ENCODE assay signal across 19 cellular contexts in genomic region chr12:16568873-16569272, GRCh38. TPM values are rescaled to one million over a fixed set of nuclear protein-coding genes. Genes with fewer than 3 reads are reported as not detected.
A peak's percentile ranks its signal among the peaks of the same experiment; 100 is the strongest.
DNase-seq lines count a peak whose midpoint lies in the region; ATAC-seq, FAIRE-seq and TF ChIP-seq lines count a peak whose summit lies in the region.
"Had no signal": no experiment of that assay in that cellular context is flagged by ENCODE, and none has a peak within 500 bp of the region (broad histone marks: within the 10 kb centered on the region; RNA-seq: fewer than 3 reads in every experiment).

No MANE protein-coding gene starts in this region.

- FAIRE-seq in endothelial cell of umbilical vein (lab: Jason Lieb, UNC): peak; percentile 80
- FAIRE-seq: HTR-8/SVneo had no signal

- peak overlapping the region; percentile 46 for H3K4me2 ChIP-seq in endothelial cell of umbilical vein (ENCODE audit: insufficient read depth, low read length)

- dilution Hi-C loops in endothelial cell of umbilical vein (cut with MboI; ENCODE audit: extremely low pct_ligation_motif_present, low sequenced_read_pairs): no loop called here

- no peak overlapping the region for H3K4me3 Mint-ChIP-seq in activated naive CD8-positive, alpha-beta T cell treated with anti-CD3 and anti-CD28 coated beads for 36 hours
- H3K4me3 Mint-ChIP-seq in Calu3 (ENCODE audit: low read depth, unreplicated experiment): no peak overlapping the region
- H3K4me3 Mint-ChIP-seq: immature natural killer cell; stimulated activated naive B cell treated with anti-CD40 and anti-IgM and Interleukin-4, amounts not matched to agents 10 μg/mL and 1 μg/mL and 100 μg/mL, for 72 hours had no signal

- H3K36me3 Mint-ChIP-seq in activated naive CD8-positive, alpha-beta T cell treated with anti-CD3 and anti-CD28 coated beads for 36 hours: no peaks in the 10 kb centered on the region
- no peaks in the 10 kb centered on the region for H3K36me3 Mint-ChIP-seq in Calu3 (ENCODE audit: insufficient read depth, unreplicated experiment)
- H3K36me3 Mint-ChIP-seq: immature natural killer cell; stimulated activated naive B cell treated with anti-CD40 and anti-IgM and Interleukin-4, amounts not matched to agents 10 μg/mL and 1 μg/mL and 100 μg/mL, for 72 hours had no signal

- no peaks in the 10 kb centered on the region for H4K20me1 ChIP-seq in endothelial cell of umbilical vein (replicated peaks; ENCODE audit: control insufficient read depth, extremely low read depth, insufficient read depth, low read length)

- H3K79me2 ChIP-seq in endothelial cell of umbilical vein (ENCODE audit: control insufficient read depth, insufficient read depth, low read length): no peaks in the 10 kb centered on the region

- no peaks in the 10 kb centered on the region for H3K4me1 Mint-ChIP-seq in activated naive CD8-positive, alpha-beta T cell treated with anti-CD3 and anti-CD28 coated beads for 36 hours
- no peaks in the 10 kb centered on the region for H3K4me1 Mint-ChIP-seq in Calu3 (ENCODE audit: low read depth, unreplicated experiment)
- H3K4me1 Mint-ChIP-seq: immature natural killer cell; stimulated activated naive B cell treated with anti-CD40 and anti-IgM and Interleukin-4, amounts not matched to agents 10 μg/mL and 1 μg/mL and 100 μg/mL, for 72 hours had no signal

- H3K9me1 ChIP-seq in endothelial cell of umbilical vein (replicated peaks; ENCODE audit: control insufficient read depth, extremely low read depth, insufficient read depth, low read length): no peaks in the 10 kb centered on the region

- H3K9me3 ChIP-seq in endothelial cell of umbilical vein (replicated peaks; ENCODE audit: control insufficient read depth, insufficient read depth, low read length): no peaks in the 10 kb centered on the region
- H3K9me3 ChIP-seq: neutrophil, sigmoid colon had no signal

- H3K27me3 ChIP-seq in endothelial cell of umbilical vein (ENCODE audit: control insufficient read depth in 2 of 2, insufficient read depth in 2 of 2, low read length in 2 of 2): no peaks in the 10 kb centered on the region
- H3K27me3 ChIP-seq: neutrophil, sigmoid colon had no signal

- no peaks in the 10 kb centered on the region for H3K36me3 ChIP-seq in endothelial cell of umbilical vein (ENCODE audit: control insufficient read depth in 2 of 2, extremely low read depth in 1 of 2, insufficient read depth in 2 of 2, low read length in 2 of 2)
- H3K36me3 ChIP-seq: neutrophil, sigmoid colon had no signal

- DNase-seq in endothelial cell of umbilical vein (ENCODE audit: low read depth, low spot score) (peak; percentile 74), NCI-H2029 treated with DMSO at 0.1 percent for 48 hours (lab: John Stamatoyannopoulos, UW) (no peak), UCSD-AML1 (lab: John Stamatoyannopoulos, UW; ENCODE audit: unreplicated experiment) (no peak), Calu3 (no peak)
- no peak for DNase-seq in activated naive CD8-positive, alpha-beta T cell treated with anti-CD3 and anti-CD28 coated beads for 36 hours
- DNase-seq: activated naive CD4-positive, alpha-beta T cell; DND-41; foreskin melanocyte; immature natural killer cell; MM.1S; NCI-H2227 treated with DMSO at 0.1 percent for 48 hours; sigmoid colon; stimulated activated CD4-positive, alpha-beta T cell treated with anti-CD3 and anti-CD28 coated beads, Interleukin-4, amount 100 ng/mL, for 24 hours; stimulated activated naive B cell treated with anti-CD40 and anti-IgM and Interleukin-4, amounts not matched to agents 10 μg/mL and 1 μg/mL and 100 μg/mL, for 72 hours had no signal

- no peak overlapping the region for H3K27ac Mint-ChIP-seq in activated naive CD8-positive, alpha-beta T cell treated with anti-CD3 and anti-CD28 coated beads for 36 hours
- no peak overlapping the region for H3K27ac Mint-ChIP-seq in Calu3 (ENCODE audit: unreplicated experiment)
- H3K27ac Mint-ChIP-seq: immature natural killer cell; stimulated activated naive B cell treated with anti-CD40 and anti-IgM and Interleukin-4, amounts not matched to agents 10 μg/mL and 1 μg/mL and 100 μg/mL, for 72 hours had no signal

- peaks cover 13% of the 10 kb centered on the region for H3K4me1 ChIP-seq in endothelial cell of umbilical vein (ENCODE audit: control insufficient read depth, extremely low read depth, insufficient read depth, low read length)

- CTCF ChIA-PET in endothelial cell of umbilical vein (lab: Charles Lee) (interaction anchor here (0.8 kb wide), 1 partner anchor 10 kb away, joined by 3 read pairs; no protein-coding TSS in a partner anchor), Calu3 (lab: Charles Lee) (no interaction called here)

- no peak for TF ChIP-seq CTCF in endothelial cell of umbilical vein (IDR thresholded peaks at IDR 0.05; ENCODE audit: extremely low read depth in 1 of 2, insufficient read depth in 1 of 2, low read depth in 1 of 2, low read length in 2 of 2)
- TF ChIP-seq CTCF in Calu3 (IDR thresholded peaks at IDR 0.05; ENCODE audit: unreplicated experiment): no peak

- ATAC-seq in GM18517 (IDR thresholded peaks at IDR 0.05; ENCODE audit: unreplicated experiment) (peak; percentile 85), GM21717 (IDR thresholded peaks at IDR 0.05; ENCODE audit: unreplicated experiment) (peak; percentile 82), HG03378 (IDR thresholded peaks at IDR 0.05; ENCODE audit: unreplicated experiment) (peak; percentile 90)
- ATAC-seq: stimulated activated naive B cell treated with anti-CD40 and anti-IgM and Interleukin-4, amounts not matched to agents 10 μg/mL and 1 μg/mL and 100 μg/mL, for 72 hours had no signal

- peak overlapping the region; percentile 45 for H2AFZ ChIP-seq in endothelial cell of umbilical vein (ENCODE audit: low read depth, low read length)

- no peaks in the 10 kb centered on the region for H3K27me3 Mint-ChIP-seq in activated naive CD8-positive, alpha-beta T cell treated with anti-CD3 and anti-CD28 coated beads for 36 hours
- H3K27me3 Mint-ChIP-seq in Calu3 (ENCODE audit: unreplicated experiment): no peaks in the 10 kb centered on the region
- H3K27me3 Mint-ChIP-seq: stimulated activated naive B cell treated with anti-CD40 and anti-IgM and Interleukin-4, amounts not matched to agents 10 μg/mL and 1 μg/mL and 100 μg/mL, for 72 hours had no signal

- H3K9me3 Mint-ChIP-seq in activated naive CD8-positive, alpha-beta T cell treated with anti-CD3 and anti-CD28 coated beads for 36 hours: peaks cover 8% of the 10 kb centered on the region
- no peaks in the 10 kb centered on the region for H3K9me3 Mint-ChIP-seq in Calu3 (ENCODE audit: low read depth, unreplicated experiment)

- no peak overlapping the region for H3K4me3 ChIP-seq in endothelial cell of umbilical vein (replicated peaks in 1 of 3; ENCODE audit: insufficient read depth in 1 of 3, low read depth in 1 of 3, low read length in 3 of 3)
- H3K4me3 ChIP-seq: sigmoid colon had no signal

- peak overlapping the region; percentile 13 for H3K27ac ChIP-seq in endothelial cell of umbilical vein (ENCODE audit: insufficient read depth, low read depth, low read length)
- H3K27ac ChIP-seq: neutrophil had no signal

- H3K9ac ChIP-seq in endothelial cell of umbilical vein (replicated peaks; ENCODE audit: extremely low read depth, insufficient read depth, low read length): no peak overlapping the region

- BruUV-seq in endothelial cell of umbilical vein (replicated peaks; lab: Mats Ljungman, UMichigan) (no TSS peak), Calu3 (replicated peaks; lab: Mats Ljungman, UMichigan) (no TSS peak)

- no peak for TF ChIP-seq POLR2A in endothelial cell of umbilical vein (IDR thresholded peaks at IDR 0.05; ENCODE audit: low read depth, low read length)

- POLR2A ChIA-PET in endothelial cell of umbilical vein (lab: Charles Lee): no interaction called here

- intact Hi-C loops in endothelial cell of umbilical vein (cut with micrococcal nuclease) (no loop called here), Calu3 (cut with micrococcal nuclease; ENCODE audit: unreplicated experiment) (no loop called here)

TF ChIP-seq in endothelial cell of umbilical vein, 7 proteins besides CTCF, POLR2A, EP300 and RAD21:
- TF ChIP-seq FOS (IDR thresholded peaks at IDR 0.05; ENCODE audit: borderline replicate concordance, insufficient read depth, low read length): peak; percentile 16
- peak; percentile 12 for TF ChIP-seq JUN (IDR thresholded peaks at IDR 0.05; ENCODE audit: borderline replicate concordance, insufficient read depth, insufficient read length, low read depth)
- TF ChIP-seq MYC (IDR thresholded peaks at IDR 0.05; ENCODE audit: low read depth, low read length): no peak
- no peak for TF ChIP-seq POLR2AphosphoS5 (IDR thresholded peaks at IDR 0.05; ENCODE audit: insufficient read depth, low read depth, low read length)
- TF ChIP-seq, protein P1, sequence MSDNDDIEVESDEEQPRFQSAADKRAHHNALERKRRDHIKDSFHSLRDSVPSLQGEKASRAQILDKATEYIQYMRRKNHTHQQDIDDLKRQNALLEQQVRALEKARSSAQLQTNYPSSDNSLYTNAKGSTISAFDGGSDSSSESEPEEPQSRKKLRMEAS (IDR thresholded peaks at IDR 0.05; ENCODE audit: insufficient read depth, insufficient read length): no peak
- no peak for TF ChIP-seq GATA2 (IDR thresholded peaks at IDR 0.05; ENCODE audit: insufficient read depth, insufficient read length, low read depth, low read length)
- TF ChIP-seq EZH2 (IDR thresholded peaks at IDR 0.05; ENCODE audit: borderline replicate concordance, low read depth, low read length, severe bottlenecking): no peak

RNA-seq across cellular contexts. Expression of gene LMO3, which starts 37.1 kb away (rescaled TPM):
- total RNA-seq in endothelial cell of umbilical vein: not detected in 2 replicates
- polyA plus RNA-seq in endothelial cell of umbilical vein: not detected in 2 replicates
- not detected in 2 replicates for polyA plus RNA-seq in endothelial cell of umbilical vein (2011; cell fraction: cytosol; rRNA removed)
- polyA plus RNA-seq in endothelial cell of umbilical vein (2011; cell fraction: nucleus; rRNA removed): not detected in 2 replicates
- not detected in 2 replicates for polyA plus RNA-seq in endothelial cell of umbilical vein (2012)
- polyA minus RNA-seq in endothelial cell of umbilical vein: 0.07 TPM in 1 of 2 replicates, not detected in the other
- not detected for polyA minus RNA-seq in endothelial cell of umbilical vein (2011; cell fraction: cytosol; rRNA and poly(A)+ RNA removed)
- not detected in 2 replicates for polyA minus RNA-seq in endothelial cell of umbilical vein (2011; cell fraction: nucleus; rRNA and poly(A)+ RNA removed)
- total RNA-seq in activated naive CD8-positive, alpha-beta T cell treated with anti-CD3 and anti-CD28 coated beads for 36 hours: not detected
- total RNA-seq in Calu3 (2022): not detected in 2 replicates
- polyA plus RNA-seq: immature natural killer cell had no signal
